Comparison of ENCODE assay signal across 30 cellular contexts in the genomic region with DNA sequence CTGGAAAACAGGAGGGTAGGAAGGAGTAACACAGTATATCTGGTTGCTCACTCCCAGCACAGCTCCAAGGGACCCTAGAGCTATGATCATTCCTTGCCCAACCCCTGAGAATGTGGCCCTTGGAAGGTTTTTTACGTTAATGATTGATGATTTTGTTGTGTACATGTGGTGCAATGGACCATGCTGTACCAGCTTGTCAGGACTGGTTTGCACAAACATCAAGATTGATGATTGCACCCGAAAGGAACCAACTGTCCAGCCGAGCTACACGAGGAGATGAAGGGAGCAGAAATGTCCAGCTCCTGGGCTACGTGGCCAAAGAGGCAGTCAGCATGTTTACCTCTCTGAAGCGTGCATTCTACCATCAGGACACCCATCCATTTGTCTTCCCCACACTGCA.
DNase-seq lines count a peak whose midpoint lies in the region; ATAC-seq, FAIRE-seq and TF ChIP-seq lines count a peak whose summit lies in the region.
"Had no signal": no experiment of that assay in that cellular context is flagged by ENCODE, and none has a peak within 500 bp of the region (broad histone marks: within the 10 kb centered on the region; RNA-seq: fewer than 3 reads in every experiment).

No MANE protein-coding gene starts in this region.

- peak in 1 of 2 experiments; percentile 35; a peak in 1 of 4 replicates for TF ChIP-seq EP300 in HepG2 (IDR thresholded peaks at IDR 0.05; ENCODE audit: low read depth in 2 of 2, low read length in 2 of 2)
- no peak for TF ChIP-seq EP300 in HepG2 (CRISPR knock-in tag; IDR thresholded peaks at IDR 0.05; ENCODE audit: borderline replicate concordance)

- no CpG with 5 or more reads among the region's 6 CpGs for WGBS in HepG2 (ENCODE audit: low lambda C conversion rate)
- 45% methylated on average over 5 of the region's 6 CpGs for WGBS in prostate gland

- POLR2A ChIA-PET in HepG2 (lab: Yijun Ruan, JAX), result interaction anchor here (0.6 to 2.3 kb wide), 5 partner anchors 9 to 334 kb away, joined by 3 to 26 read pairs (median 5); a partner anchor contains a TSS

- FAIRE-seq in HepG2 (lab: Jason Lieb, UNC), result no peak
- FAIRE-seq: GM12891, H54 had no signal

- peak in 1 of 2 experiments; percentile 35; a peak in 1 of 4 replicates for TF ChIP-seq POLR2A in HepG2 (IDR thresholded peaks at IDR 0.05; ENCODE audit: insufficient read depth in 1 of 2, low read depth in 2 of 2, low read length in 2 of 2)
- TF ChIP-seq POLR2A in prostate gland (IDR thresholded peaks at IDR 0.05), result no peak

- CTCF ChIA-PET in HepG2 (lab: Yijun Ruan, JAX; ENCODE audit: low intra/inter-chr PET ratio, low total read pairs), result no interaction called here

- H3K4me2 ChIP-seq in HepG2 (ENCODE audit: low read depth, low read length), result peak overlapping the region; percentile 81
- H3K4me2 ChIP-seq: smooth muscle cell had no signal

- H3K9me3 ChIP-seq in HepG2 (ENCODE audit: low read length) (no peaks in the 10 kb centered on the region), prostate gland (no peaks in the 10 kb centered on the region)
- H3K9me3 ChIP-seq: adrenal gland, gastrocnemius medialis, uterus had no signal

- no peaks in the 10 kb centered on the region for H3K27me3 ChIP-seq in HepG2 (ENCODE audit: control insufficient read depth in 1 of 2, insufficient read depth in 2 of 2, low read length in 2 of 2)
- H3K27me3 ChIP-seq in prostate gland (replicated peaks; ENCODE audit: insufficient read depth), result no peaks in the 10 kb centered on the region
- H3K27me3 ChIP-seq: gastrocnemius medialis, uterus had no signal

- DNase-seq in Caki2 (ENCODE audit: low read depth), result peak; percentile 80
- DNase-seq in HepG2 (ENCODE audit: low spot score), result peak; percentile 64
- DNase-seq in prostate gland (ENCODE audit: low spot score), result peak; percentile 8
- DNase-seq in MV-4-11 (lab: John Stamatoyannopoulos, UW), result no peak
- no peak for DNase-seq in iPS-NIHi7 (ENCODE audit: extremely low spot score)
- DNase-seq: activated CD4-positive, alpha-beta memory T cell treated with anti-CD3 and anti-CD28 coated beads, Interleukin-2, amount 10 ng/mL, durations not matched to agents 7 days and 5 days; activated CD8-positive, alpha-beta memory T cell treated with anti-CD3 and anti-CD28 coated beads, Interleukin-2, amount 50 U/mL, for 48 hours; activated naive CD4-positive, alpha-beta T cell treated with anti-CD3 and anti-CD28 coated beads for 36 hours; CD4-positive, alpha-beta T cell; cerebellar nuclear complex; dermis blood vessel endothelial cell; DMS153; gastrocnemius medialis; IMR-90; naive thymus-derived CD4-positive, alpha-beta T cell; NCI-H146; NCI-H446; NCI-H774; nucleus accumbens; SHP77; stimulated activated CD4-positive, alpha-beta T cell treated with anti-CD3 and anti-CD28 coated beads, Interleukin-1b, Interleukin-23, amount 100 ng/mL, for 48 hours; uterus had no signal

- no peaks in the 10 kb centered on the region for H3K79me2 ChIP-seq in HepG2 (ENCODE audit: insufficient read depth, low read length)

- no peak for TF ChIP-seq RAD21 in HepG2 (CRISPR knock-in tag; IDR thresholded peaks at IDR 0.05)

- intact Hi-C loops in HepG2 (cut with micrococcal nuclease; ENCODE audit: unreplicated experiment) (loop anchor here (2.0 kb wide), 1 partner anchor 113 kb away; no protein-coding TSS in a partner anchor), prostate gland (cut with DNase I) (no loop called here)

- in situ Hi-C loops in Caki2 (cut with HindIII; ENCODE audit: low pct_unique_long_range_greater_than_20kb, low sequenced_read_pairs) (no loop called here), HepG2 (cut with HindIII; ENCODE audit: extremely low pct_ligation_motif_present, low pct_unique_long_range_greater_than_20kb) (loop anchor here (10.0 kb wide), 1 partner anchor 113 kb away; no protein-coding TSS in a partner anchor)

- no peaks in the 10 kb centered on the region for H4K20me1 ChIP-seq in HepG2 (ENCODE audit: insufficient read depth, low read length)

- TF ChIP-seq CTCF in HepG2 (CRISPR knock-in tag; IDR thresholded peaks at IDR 0.05) (no peak), prostate gland (IDR thresholded peaks at IDR 0.05) (no peak)

- peaks cover 48% of the 10 kb centered on the region for H3K4me1 ChIP-seq in HepG2 (ENCODE audit: insufficient read depth, low read length)
- H3K4me1 ChIP-seq in prostate gland (replicated peaks), result no peaks in the 10 kb centered on the region
- H3K4me1 ChIP-seq: adrenal gland, gastrocnemius medialis, uterus had no signal

- peak overlapping the region; percentile 54 for H2AFZ ChIP-seq in HepG2 (ENCODE audit: low read length)

- H3K27ac ChIP-seq in HepG2 (ENCODE audit: extremely low read length, insufficient read depth, low read length), result peak overlapping the region; percentile 83
- H3K27ac ChIP-seq in prostate gland, result no peak overlapping the region
- H3K27ac ChIP-seq: adrenal gland, gastrocnemius medialis, uterus had no signal

- ATAC-seq in esophagus mucosa (peak; percentile 31), HepG2 (peak; percentile 84), GM21786 (IDR thresholded peaks at IDR 0.05; ENCODE audit: unreplicated experiment) (no peak), HG03025 (IDR thresholded peaks at IDR 0.05; ENCODE audit: low FRiP score, unreplicated experiment) (no peak)
- ATAC-seq: gastrocnemius medialis; naive thymus-derived CD4-positive, alpha-beta T cell; Panc1 had no signal

- H3K4me3 ChIP-seq in HepG2 (replicated peaks in 1 of 3; ENCODE audit: insufficient read depth in 1 of 3, low read depth in 2 of 3, low read length in 3 of 3) (peak overlapping the region; percentile 35 to 44 (median 40); a peak in 5 of 6 replicates), prostate gland (no peak overlapping the region)
- H3K4me3 ChIP-seq: adrenal gland, gastrocnemius medialis, smooth muscle cell, uterus had no signal

- BruUV-seq in HepG2 (replicated peaks; lab: Mats Ljungman, UMichigan), result no TSS peak

- H3K36me3 ChIP-seq in HepG2 (replicated peaks in 1 of 2; ENCODE audit: control insufficient read depth in 1 of 2, insufficient read depth in 2 of 2, low read length in 2 of 2), result no peaks in the 10 kb centered on the region
- no peaks in the 10 kb centered on the region for H3K36me3 ChIP-seq in prostate gland
- H3K36me3 ChIP-seq: adrenal gland, gastrocnemius medialis, uterus had no signal

- peak overlapping the region; percentile 59 for H3K9ac ChIP-seq in HepG2 (ENCODE audit: insufficient read depth, low read depth, low read length)

TF ChIP-seq in HepG2, 621 proteins besides CTCF, POLR2A, EP300 and RAD21 (continues in another document):
- TF ChIP-seq ISX (CRISPR knock-in tag; conservative IDR thresholded peaks at IDR 0.05) (no peak), MXI1 (IDR thresholded peaks at IDR 0.05; ENCODE audit: borderline replicate concordance, low read depth, low read length) (peak; percentile 52; the same call in 1 of the 3 replicates), MIXL1 (CRISPR knock-in tag; IDR thresholded peaks at IDR 0.05) (0 out of 2 replicates have a peak, but pooled peaks have one; percentile 19), EZH2 (conservative IDR thresholded peaks at IDR 0.05; ENCODE audit: low read depth, low read length) (no peak), KAT7 (CRISPR knock-in tag; IDR thresholded peaks at IDR 0.05; ENCODE audit: borderline replicate concordance) (no peak), ZC3H4 (CRISPR knock-in tag; IDR thresholded peaks at IDR 0.05; ENCODE audit: borderline replicate concordance) (no peak), FOXK1 (CRISPR knock-in tag; IDR thresholded peaks at IDR 0.05; ENCODE audit: borderline replicate concordance, low read depth) (0 out of 2 replicates have a peak, but pooled peaks have one; percentile 39), KDM4B (CRISPR knock-in tag; IDR thresholded peaks at IDR 0.05) (no peak), TBX2 (CRISPR knock-in tag; IDR thresholded peaks at IDR 0.05; ENCODE audit: borderline replicate concordance) (0 out of 2 replicates have a peak, but pooled peaks have one; percentile 27), TGIF2 (CRISPR knock-in tag; IDR thresholded peaks at IDR 0.05) (peak; percentile 41; the same call in 1 of the 2 replicates), CEBPG (CRISPR knock-in tag; IDR thresholded peaks at IDR 0.05) (peak; percentile 72), HOXD1 (CRISPR knock-in tag; IDR thresholded peaks at IDR 0.05) (0 out of 2 replicates have a peak, but pooled peaks have one; percentile 61), HDAC2 (CRISPR knock-in tag; IDR thresholded peaks at IDR 0.05) (peak; percentile 59; the same call in 1 of the 2 replicates)
- TF ChIP-seq, protein P1, sequence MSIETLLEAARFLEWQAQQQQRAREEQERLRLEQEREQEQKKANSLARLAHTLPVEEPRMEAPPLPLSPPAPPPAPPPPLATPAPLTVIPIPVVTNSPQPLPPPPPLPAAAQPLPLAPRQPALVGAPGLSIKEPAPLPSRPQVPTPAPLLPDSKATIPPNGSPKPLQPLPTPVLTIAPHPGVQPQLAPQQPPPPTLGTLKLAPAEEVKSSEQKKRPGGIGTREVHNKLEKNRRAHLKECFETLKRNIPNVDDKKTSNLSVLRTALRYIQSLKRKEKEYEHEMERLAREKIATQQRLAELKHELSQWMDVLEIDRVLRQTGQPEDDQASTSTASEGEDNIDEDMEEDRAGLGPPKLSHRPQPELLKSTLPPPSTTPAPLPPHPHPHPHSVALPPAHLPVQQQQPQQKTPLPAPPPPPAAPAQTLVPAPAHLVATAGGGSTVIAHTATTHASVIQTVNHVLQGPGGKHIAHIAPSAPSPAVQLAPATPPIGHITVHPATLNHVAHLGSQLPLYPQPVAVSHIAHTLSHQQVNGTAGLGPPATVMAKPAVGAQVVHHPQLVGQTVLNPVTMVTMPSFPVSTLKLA (IDR thresholded peaks at IDR 0.05), result peak; percentile 29; the same call in 1 of the 2 replicates
- TF ChIP-seq, protein P2, sequence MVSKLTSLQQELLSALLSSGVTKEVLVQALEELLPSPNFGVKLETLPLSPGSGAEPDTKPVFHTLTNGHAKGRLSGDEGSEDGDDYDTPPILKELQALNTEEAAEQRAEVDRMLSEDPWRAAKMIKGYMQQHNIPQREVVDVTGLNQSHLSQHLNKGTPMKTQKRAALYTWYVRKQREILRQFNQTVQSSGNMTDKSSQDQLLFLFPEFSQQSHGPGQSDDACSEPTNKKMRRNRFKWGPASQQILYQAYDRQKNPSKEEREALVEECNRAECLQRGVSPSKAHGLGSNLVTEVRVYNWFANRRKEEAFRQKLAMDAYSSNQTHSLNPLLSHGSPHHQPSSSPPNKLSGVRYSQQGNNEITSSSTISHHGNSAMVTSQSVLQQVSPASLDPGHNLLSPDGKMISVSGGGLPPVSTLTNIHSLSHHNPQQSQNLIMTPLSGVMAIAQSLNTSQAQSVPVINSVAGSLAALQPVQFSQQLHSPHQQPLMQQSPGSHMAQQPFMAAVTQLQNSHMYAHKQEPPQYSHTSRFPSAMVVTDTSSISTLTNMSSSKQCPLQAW (CRISPR knock-in tag; IDR thresholded peaks at IDR 0.05), result peak; percentile 58
- TF ChIP-seq, protein P3, sequence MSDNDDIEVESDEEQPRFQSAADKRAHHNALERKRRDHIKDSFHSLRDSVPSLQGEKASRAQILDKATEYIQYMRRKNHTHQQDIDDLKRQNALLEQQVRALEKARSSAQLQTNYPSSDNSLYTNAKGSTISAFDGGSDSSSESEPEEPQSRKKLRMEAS (IDR thresholded peaks at IDR 0.05), result peak; percentile 71; the same call in 1 of the 2 replicates

Comparison
In these comparisons a context has a peak if more than half of its experiments do, and no peak if none do; other contexts are left out.
1. DNase-seq: peak in Caki2 (single experiment), HepG2 (single experiment) and prostate gland (single experiment); none in MV-4-11 (single experiment) and iPS-NIHi7 (single experiment).
2. ATAC-seq: peak in esophagus mucosa (single experiment) and HepG2 (single experiment); none in GM21786 (single experiment) and HG03025 (single experiment).
3. H3K4me3 ChIP-seq: peak in HepG2 (3 of 3); none in prostate gland (0 of 2).